1 cellular context compared by ENCODE assay signal in the genomic region with DNA sequence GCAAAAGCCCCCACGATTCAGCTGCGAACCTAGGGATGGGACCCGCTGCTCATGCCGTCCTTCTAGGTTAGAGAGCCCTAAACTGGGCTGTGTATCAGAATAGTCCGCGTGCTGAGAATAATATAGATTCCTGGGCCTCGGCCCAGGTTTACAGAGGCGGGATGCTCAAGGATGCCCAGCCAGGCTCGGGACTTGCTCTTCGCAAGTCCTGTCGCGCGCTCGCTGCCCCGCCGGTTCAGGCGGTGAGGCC.
TF ChIP-seq lines count a peak whose summit lies in the region.

No MANE protein-coding gene starts in this region.

TF ChIP-seq in H1, 55 proteins besides CTCF, POLR2A, EP300 and RAD21:
- TF ChIP-seq TAF7 (optimal IDR thresholded peaks at IDR 0.05; ENCODE audit: borderline replicate concordance, low read depth, low read length): peak; percentile 8
- peak; percentile 70; the same call in 1 of the 2 replicates for TF ChIP-seq E2F6 (IDR thresholded peaks at IDR 0.05)
- 0 out of 2 replicates have a peak, but pooled peaks have one; percentile 59 for TF ChIP-seq YY1 (IDR thresholded peaks at IDR 0.05; ENCODE audit: low read depth, low read length)
- no peak for TF ChIP-seq USF2 (IDR thresholded peaks at IDR 0.05; ENCODE audit: low read length)
